Comparison of ENCODE assay signal across 8 cellular contexts in genomic region chr3:97820780-97821179, GRCh38. TPM values are rescaled to one million over a fixed set of nuclear protein-coding genes. Genes with fewer than 3 reads are reported as not detected.
DNase-seq lines count a peak whose midpoint lies in the region; ATAC-seq and TF ChIP-seq lines count a peak whose summit lies in the region.

No MANE protein-coding gene starts in this region.

- no peak for ATAC-seq in naive thymus-derived CD8-positive, alpha-beta T cell
- ATAC-seq in HG03460 (IDR thresholded peaks at IDR 0.05; ENCODE audit: unreplicated experiment) (no peak), HG03175 (IDR thresholded peaks at IDR 0.05; ENCODE audit: unreplicated experiment) (no peak)

- H3K27me3 Mint-ChIP-seq in naive thymus-derived CD8-positive, alpha-beta T cell: peaks cover 4 to 15% (median 8%) of the 10 kb centered on the region in 5 donors

- H3K4me3 ChIP-seq in AG04450 (ENCODE audit: low read depth, low read length): peak overlapping the region; percentile 82; the same call in 1 of the 2 replicates
- H3K4me3 ChIP-seq in HUES6 (ENCODE audit: low read depth, low read length): peak overlapping the region; percentile 92
- H3K4me3 ChIP-seq in breast epithelium: peak overlapping the region in 2 of 3 donors; percentile 80 to 93

- no peak overlapping the region for H3K9ac ChIP-seq in HUES6 (ENCODE audit: low read length)

- H3K36me3 ChIP-seq in HUES6 (ENCODE audit: control insufficient read depth, insufficient read depth, low read length): no peaks in the 10 kb centered on the region
- H3K36me3 ChIP-seq in breast epithelium: no peaks in the 10 kb centered on the region

- H3K27ac ChIP-seq in AG04450 (ENCODE audit: low read depth, low read length) (no peak overlapping the region), HUES6 (ENCODE audit: low read depth, low read length) (no peak overlapping the region), breast epithelium (no peak overlapping the region)

- H3K27ac Mint-ChIP-seq in naive thymus-derived CD8-positive, alpha-beta T cell: peak overlapping the region in 6 of 10 donors; percentile 70 to 83 (median 76)

- H3K9me3 Mint-ChIP-seq in naive thymus-derived CD8-positive, alpha-beta T cell: no peaks in the 10 kb centered on the region

- H3K4me1 Mint-ChIP-seq in naive thymus-derived CD8-positive, alpha-beta T cell: peaks cover 10 to 24% (median 20%) of the 10 kb centered on the region in 4 donors

- peaks cover 8% of the 10 kb centered on the region; the same call in 1 of the 2 replicates for H3K4me1 ChIP-seq in HUES6 (ENCODE audit: control insufficient read depth, insufficient read depth, low read length)
- no peaks in the 10 kb centered on the region for H3K4me1 ChIP-seq in breast epithelium

- H3K36me3 Mint-ChIP-seq in naive thymus-derived CD8-positive, alpha-beta T cell: no peaks in the 10 kb centered on the region

- H3K4me3 Mint-ChIP-seq in naive thymus-derived CD8-positive, alpha-beta T cell: peak overlapping the region; percentile 82 to 96 (median 92)

- POLR2A ChIA-PET in AG04450 (lab: Yijun Ruan, JAX): interaction anchor here (1.6 to 2.6 kb wide), 3 partner anchors 51 to 114 kb away, joined by 5 to 8 read pairs (median 7); partner anchors contain the start of gene ARL6
- POLR2A ChIA-PET in naive thymus-derived CD8-positive, alpha-beta T cell (lab: Charles Lee): interaction anchor here (1.0 to 2.3 kb wide), 4 partner anchors 8 to 151 kb away, joined by 3 to 10 read pairs (median 6); partner anchors contain the start of genes ARL6 and RIOX2

- H3K27me3 ChIP-seq in AG04450 (ENCODE audit: control insufficient read depth, insufficient read depth, low read length) (no peaks in the 10 kb centered on the region), HUES6 (ENCODE audit: control insufficient read depth, insufficient read depth, low read length) (peaks cover 33% of the 10 kb centered on the region), breast epithelium (no peaks in the 10 kb centered on the region)

- TF ChIP-seq CTCF in AG04450 (IDR thresholded peaks at IDR 0.05; ENCODE audit: low read depth, low read length) (no peak), breast epithelium (IDR thresholded peaks at IDR 0.05) (no peak)

- CTCF ChIA-PET in AG04450 (lab: Charles Lee): interaction anchor here (0.6 to 3.9 kb wide), 11 partner anchors 8 to 219 kb away, joined by 3 to 34 read pairs (median 4); no protein-coding TSS in a partner anchor

- no peak for TF ChIP-seq POLR2A in breast epithelium (IDR thresholded peaks at IDR 0.05)

- DNase-seq in AG04450 (ENCODE audit: low read depth, low spot score) (no peak), breast epithelium (ENCODE audit: low spot score in 2 of 2) (no peak), NCI-H2227 treated with DMSO at 0.1 percent for 48 hours (lab: John Stamatoyannopoulos, UW) (no peak), GM19238 (ENCODE audit: insufficient read length, low spot score) (no peak)
- DNase-seq in naive thymus-derived CD8-positive, alpha-beta T cell: no peak

- H3K9me3 ChIP-seq in AG04450 (ENCODE audit: control insufficient read depth, insufficient read depth, low read length) (no peaks in the 10 kb centered on the region), HUES6 (ENCODE audit: control insufficient read depth, insufficient read depth, low read depth, low read length) (no peaks in the 10 kb centered on the region), breast epithelium (no peaks in the 10 kb centered on the region)

- intact Hi-C loops in breast epithelium (cut with DNase I; ENCODE audit: low total_unique reads): no loop called here

RNA-seq across cellular contexts. Expression of gene CRYBG3, which starts 1.0 kb away (rescaled TPM):
- 7.4 and 9.9 TPM in 2 replicates for polyA plus RNA-seq in AG04450 (2011; rRNA removed)
- polyA minus RNA-seq in AG04450 (2011; rRNA and poly(A)+ RNA removed): 11.8 and 20.9 TPM in 2 replicates
- total RNA-seq in breast epithelium: 10 to 100 TPM; 25.5 to 37.9 (median 28.5) TPM
- total RNA-seq in naive thymus-derived CD8-positive, alpha-beta T cell: 1 to 10 TPM; 2.9 to 3.3 TPM
- under 1 TPM; 0.15 to 0.90 (median 0.48) TPM for polyA plus RNA-seq in naive thymus-derived CD8-positive, alpha-beta T cell

RNA-seq across cellular contexts. Expression of gene ARL6, which starts 56.2 kb away (rescaled TPM):
- 3.5 and 5.0 TPM in 2 replicates for polyA plus RNA-seq in AG04450 (2011; rRNA removed)
- polyA minus RNA-seq in AG04450 (2011; rRNA and poly(A)+ RNA removed): 7.7 and 9.9 TPM in 2 replicates
- 1 to 10 TPM; 5.4 to 9.5 (median 9.2) TPM for total RNA-seq in breast epithelium
- total RNA-seq in naive thymus-derived CD8-positive, alpha-beta T cell: 1 to 10 TPM; 3.8 to 4.8 TPM
- 1 to 10 TPM; 2.3 to 3.3 (median 2.7) TPM for polyA plus RNA-seq in naive thymus-derived CD8-positive, alpha-beta T cell

Comparison
In these comparisons a context has a peak if more than half of its experiments do, and no peak if none do; other contexts are left out.
1. RNA of gene CRYBG3, which starts 1.0 kb away (total RNA-seq): 25.5 to 37.9 TPM in breast epithelium; 2.9 to 3.3 TPM in naive thymus-derived CD8-positive, alpha-beta T cell; every median in the first group is over 4 times any median in the second.
2. Peak in every context shown above with its lines, with median percentiles within 50 percentile points of each other: H3K4me3 ChIP-seq.